In genomic region chr5:64384761-64385160, GRCh38 we compare ENCODE assay signal across 8 cellular contexts.
A peak's percentile ranks its signal among the peaks of the same experiment; 100 is the strongest.
DNase-seq lines count a peak whose midpoint lies in the region; ATAC-seq and TF ChIP-seq lines count a peak whose summit lies in the region.

No MANE protein-coding gene starts in this region.

- no peaks in the 10 kb centered on the region for H3K79me2 ChIP-seq in Loucy (ENCODE audit: insufficient read depth, low read length)

- H3K27me3 ChIP-seq in Loucy (ENCODE audit: insufficient read depth, low read length, poor library complexity, severe bottlenecking) (no peaks in the 10 kb centered on the region), spleen (replicated peaks in 1 of 7) (no peaks in the 10 kb centered on the region)

- H3K9me2 ChIP-seq in Loucy (replicated peaks; ENCODE audit: low read depth, low read length): no peaks in the 10 kb centered on the region

- no peak overlapping the region for H3K4me3 Mint-ChIP-seq in stimulated activated naive CD8-positive, alpha-beta T cell treated with anti-CD3 and anti-CD28 coated beads, Interleukin-15, amount 100 ng/mL, for 72 hours

- intact Hi-C loops in spleen (cut with DNase I; ENCODE audit: low total_unique reads): no loop called here

- H3K36me3 ChIP-seq in Loucy (ENCODE audit: insufficient read depth, low read length) (no peaks in the 10 kb centered on the region), spleen (no peaks in the 10 kb centered on the region)

- peak; percentile 3 for DNase-seq in GM13977 (ENCODE audit: low spot score)
- peak; percentile 9 for DNase-seq in H4 (ENCODE audit: low spot score)
- peak; percentile 8 for DNase-seq in fibroblast of peridontal ligament (ENCODE audit: extremely low read depth)
- DNase-seq in stimulated activated naive CD8-positive, alpha-beta T cell treated with anti-CD3 and anti-CD28 coated beads, Interleukin-15, amount 100 ng/mL, for 72 hours: no peak
- DNase-seq in NCI-H1105 (lab: John Stamatoyannopoulos, UW): no peak
- no peak for DNase-seq in spleen
- no peak for DNase-seq in NCI-H187 treated with DMSO at 0.1 percent for 48 hours (lab: John Stamatoyannopoulos, UW)

- no peak overlapping the region for H3K27ac Mint-ChIP-seq in stimulated activated naive CD8-positive, alpha-beta T cell treated with anti-CD3 and anti-CD28 coated beads, Interleukin-15, amount 100 ng/mL, for 72 hours

- H3K9me3 Mint-ChIP-seq in stimulated activated naive CD8-positive, alpha-beta T cell treated with anti-CD3 and anti-CD28 coated beads, Interleukin-15, amount 100 ng/mL, for 72 hours: peaks cover 0 to 7% of the 10 kb centered on the region in 2 donors

- H3K9ac ChIP-seq in Loucy (ENCODE audit: low read depth, low read length, poor library complexity, severe bottlenecking): no peak overlapping the region

- H3K4me1 Mint-ChIP-seq in stimulated activated naive CD8-positive, alpha-beta T cell treated with anti-CD3 and anti-CD28 coated beads, Interleukin-15, amount 100 ng/mL, for 72 hours: no peaks in the 10 kb centered on the region

- H3F3A ChIP-seq in Loucy (ENCODE audit: low read depth): no peaks in the 10 kb centered on the region

- in situ Hi-C loops in GM13977 (cut with MboI; ENCODE audit: low pct_unique_long_range_greater_than_20kb, low sequenced_read_pairs, unreplicated experiment): no loop called here

- H4K20me1 ChIP-seq in Loucy (ENCODE audit: insufficient read depth, low read length, poor library complexity, severe bottlenecking): no peaks in the 10 kb centered on the region

- no peak overlapping the region for H3K27ac ChIP-seq in spleen

- no peak for ATAC-seq in stimulated activated naive CD8-positive, alpha-beta T cell treated with anti-CD3 and anti-CD28 coated beads, Interleukin-15, amount 100 ng/mL, for 72 hours

- H3K4me3 ChIP-seq in Loucy (ENCODE audit: low read length, poor library complexity, severe bottlenecking): no peak overlapping the region
- no peak overlapping the region for H3K4me3 ChIP-seq in spleen

- H3K9me3 ChIP-seq in Loucy (ENCODE audit: insufficient read depth, low read depth, low read length): no peaks in the 10 kb centered on the region
- H3K9me3 ChIP-seq in spleen: peaks cover 0 to 18% (median 2%) of the 10 kb centered on the region in 8 donors

- H3K27me3 Mint-ChIP-seq in stimulated activated naive CD8-positive, alpha-beta T cell treated with anti-CD3 and anti-CD28 coated beads, Interleukin-15, amount 100 ng/mL, for 72 hours: no peaks in the 10 kb centered on the region

- no peak for TF ChIP-seq POLR2A in spleen (IDR thresholded peaks at IDR 0.05)

- H3K4me1 ChIP-seq in Loucy (ENCODE audit: insufficient read depth, low read length, poor library complexity, severe bottlenecking) (no peaks in the 10 kb centered on the region), spleen (no peaks in the 10 kb centered on the region)

- H2AFZ ChIP-seq in Loucy (ENCODE audit: low read length): no peak overlapping the region; the same call in 1 of the 2 replicates

- TF ChIP-seq CTCF in GM13977 (IDR thresholded peaks at IDR 0.05; ENCODE audit: extremely low read depth, insufficient read depth, missing control alignments): peak; percentile 30
- TF ChIP-seq CTCF in Loucy (conservative IDR thresholded peaks at IDR 0.05; ENCODE audit: low read length): peak; percentile 38; the same call in 1 of the 2 replicates
- no peak for TF ChIP-seq CTCF in spleen (IDR thresholded peaks at IDR 0.05 in 8 of 11, conservative IDR thresholded peaks at IDR 0.05 in 3 of 11)

- no peak overlapping the region for H3K4me2 ChIP-seq in Loucy (ENCODE audit: low read depth, low read length, poor library complexity, severe bottlenecking)

Comparison
In these comparisons a context has a peak if more than half of its experiments do, and no peak if none do; other contexts are left out.
1. DNase-seq: peak in GM13977 (single experiment), H4 (single experiment) and fibroblast of peridontal ligament (single experiment); none in stimulated activated naive CD8-positive, alpha-beta T cell treated with anti-CD3 and anti-CD28 coated beads, Interleukin-15, amount 100 ng/mL, for 72 hours (0 of 2), NCI-H1105 (single experiment), spleen (single experiment) and NCI-H187 treated with DMSO at 0.1 percent for 48 hours (single experiment).
2. CTCF ChIP-seq: peak in GM13977 (single experiment) and Loucy (single experiment); none in spleen (0 of 11).